17 cellular contexts compared by ENCODE assay signal in genomic region chr16:58863042-58863441, GRCh38.
DNase-seq lines count a peak whose midpoint lies in the region; ATAC-seq and TF ChIP-seq lines count a peak whose summit lies in the region.
"Had no signal": no experiment of that assay in that cellular context is flagged by ENCODE, and none has a peak within 500 bp of the region (broad histone marks: within the 10 kb centered on the region; RNA-seq: fewer than 3 reads in every experiment).

No MANE protein-coding gene starts in this region.

- intact Hi-C loops in left lung (cut with DNase I): no loop called here

- H3K79me2 ChIP-seq in smooth muscle cell (ENCODE audit: low read depth): no peaks in the 10 kb centered on the region
- H3K79me2 ChIP-seq in GM23248 (ENCODE audit: insufficient read depth): no peaks in the 10 kb centered on the region

- H3K4me3 ChIP-seq in iPS-18a (ENCODE audit: low read length) (peak overlapping the region; percentile 21), smooth muscle cell (no peak overlapping the region), GM23248 (no peak overlapping the region), left lung (no peak overlapping the region)
- H3K4me3 ChIP-seq: SJSA1 had no signal

- H3K9ac ChIP-seq in iPS-18a (ENCODE audit: low read length) (peak overlapping the region; percentile 46), smooth muscle cell (ENCODE audit: low read depth) (no peak overlapping the region), GM23248 (no peak overlapping the region)
- H3K9ac ChIP-seq: KMS-11 had no signal

- H3K9me3 ChIP-seq in iPS-18a (ENCODE audit: control insufficient read depth, low read depth, low read length): no peaks in the 10 kb centered on the region
- H3K9me3 ChIP-seq in smooth muscle cell (replicated peaks; ENCODE audit: low read depth): no peaks in the 10 kb centered on the region
- H3K9me3 ChIP-seq in GM23248 (ENCODE audit: low read depth): no peaks in the 10 kb centered on the region
- peaks cover 0 to 4% of the 10 kb centered on the region in 2 donors for H3K9me3 ChIP-seq in left lung
- H3K9me3 ChIP-seq: BE2C, SJSA1 had no signal

- peak; percentile 10 for DNase-seq in astrocyte of the hippocampus (ENCODE audit: low read depth, low spot score)
- DNase-seq in smooth muscle cell (lab: John Stamatoyannopoulos, UW; ENCODE audit: unreplicated experiment): no peak
- no peak for DNase-seq in GM23248
- no peak for DNase-seq in anterior cingulate cortex (lab: John Stamatoyannopoulos, UW)
- no peak for DNase-seq in left lung
- DNase-seq: BE2C, GF-D8, HCEC 1CT, NCI-H1694 treated with DMSO at 0.1 percent for 48 hours, NCI-H2081 treated with DMSO at 0.1 percent for 48 hours, NCI-H2171 treated with DMSO at 0.1 percent for 48 hours, NCI-H446 treated with DMSO at 0.1 percent for 48 hours had no signal

- H2AFZ ChIP-seq in smooth muscle cell (ENCODE audit: low read depth) (no peak overlapping the region), GM23248 (no peak overlapping the region)

- H4K20me1 ChIP-seq in smooth muscle cell (ENCODE audit: low read depth): no peaks in the 10 kb centered on the region
- H4K20me1 ChIP-seq in GM23248 (ENCODE audit: insufficient read depth): no peaks in the 10 kb centered on the region

- no peak for TF ChIP-seq CTCF in smooth muscle cell (IDR thresholded peaks at IDR 0.05; ENCODE audit: borderline replicate concordance, insufficient read depth, poor library complexity, severe bottlenecking)
- no peak for TF ChIP-seq CTCF in left lung (IDR thresholded peaks at IDR 0.05)

- WGBS in smooth muscle cell (ENCODE audit: low lambda C conversion rate): 72% methylated on average over 2 of the region's 2 CpGs
- 34% methylated on average over 2 of the region's 2 CpGs for WGBS in GM23248 (ENCODE audit: low coverage in 1 of 2, low lambda C conversion rate in 2 of 2, missing lambda C conversion rate in 2 of 2), 2 experiments

- in situ Hi-C loops in GM23248 (cut with MboI): no loop called here

- H3K27me3 ChIP-seq in iPS-18a (ENCODE audit: control insufficient read depth, insufficient read depth, low read length) (no peaks in the 10 kb centered on the region), smooth muscle cell (ENCODE audit: low read depth) (no peaks in the 10 kb centered on the region), GM23248 (replicated peaks; ENCODE audit: insufficient read depth) (no peaks in the 10 kb centered on the region), left lung (no peaks in the 10 kb centered on the region)
- H3K27me3 ChIP-seq: BE2C, SJSA1 had no signal

- H3F3A ChIP-seq in smooth muscle cell (ENCODE audit: low read depth) (no peaks in the 10 kb centered on the region), GM23248 (ENCODE audit: insufficient read depth) (no peaks in the 10 kb centered on the region)

- H3K9me2 ChIP-seq in GM23248 (ENCODE audit: insufficient read depth): no peaks in the 10 kb centered on the region

- H3K4me2 ChIP-seq in smooth muscle cell: peak overlapping the region; percentile 77
- no peak overlapping the region for H3K4me2 ChIP-seq in GM23248 (ENCODE audit: unreplicated experiment)
- H3K4me2 ChIP-seq: KMS-11 had no signal

- H3K27ac ChIP-seq in iPS-18a (ENCODE audit: low read length) (peak overlapping the region; percentile 45), smooth muscle cell (ENCODE audit: low read depth) (no peak overlapping the region), GM23248 (no peak overlapping the region), left lung (no peak overlapping the region)
- H3K27ac ChIP-seq: KMS-11, SJSA1 had no signal

- H3K36me3 ChIP-seq in iPS-18a (ENCODE audit: control insufficient read depth, low read depth, low read length) (no peaks in the 10 kb centered on the region), smooth muscle cell (ENCODE audit: low read depth) (no peaks in the 10 kb centered on the region), GM23248 (ENCODE audit: low read depth) (no peaks in the 10 kb centered on the region), left lung (no peaks in the 10 kb centered on the region)
- H3K36me3 ChIP-seq: BE2C, SJSA1 had no signal

- ATAC-seq in HG02798 (IDR thresholded peaks at IDR 0.05; ENCODE audit: poor library complexity, unreplicated experiment) (peak; percentile 38), left lung (no peak)
- ATAC-seq: Right ventricle myocardium inferior had no signal

- peaks cover 36% of the 10 kb centered on the region for H3K4me1 ChIP-seq in iPS-18a (ENCODE audit: control insufficient read depth, low read depth, low read length)
- peaks cover 6% of the 10 kb centered on the region for H3K4me1 ChIP-seq in smooth muscle cell (ENCODE audit: low read depth)
- H3K4me1 ChIP-seq in GM23248 (ENCODE audit: insufficient read depth): no peaks in the 10 kb centered on the region
- no peaks in the 10 kb centered on the region for H3K4me1 ChIP-seq in left lung
- H3K4me1 ChIP-seq: BE2C, SJSA1 had no signal
